In genomic region chr1:198491028-198491427, GRCh38 we compare ENCODE assay signal across 20 cellular contexts. TPM values are rescaled to one million over a fixed set of nuclear protein-coding genes. Genes with fewer than 3 reads are reported as not detected.
DNase-seq lines count a peak whose midpoint lies in the region; ATAC-seq and TF ChIP-seq lines count a peak whose summit lies in the region.
"Had no signal": no experiment of that assay in that cellular context is flagged by ENCODE, and none has a peak within 500 bp of the region (broad histone marks: within the 10 kb centered on the region; RNA-seq: fewer than 3 reads in every experiment).

No MANE protein-coding gene starts in this region.

- DNase-seq in SK-N-SH (no peak), WTC11 (ENCODE audit: low spot score) (no peak), mesendoderm (peak; percentile 10), prostate gland (ENCODE audit: low spot score) (no peak), NCI-H128 (lab: John Stamatoyannopoulos, UW; ENCODE audit: unreplicated experiment) (no peak)
- DNase-seq: 8988T, C1 segment of cervical spinal cord, DMS153, HCEC 1CT, NCI-H1092, NCI-H1694, NCI-H2107, NCI-H510A, Peyer's patch, Right ventricle myocardium superior, SW 1271 had no signal

- peaks cover 4 to 33% of the 10 kb centered on the region in 2 experiments for H3K4me1 ChIP-seq in SK-N-SH (ENCODE audit: control insufficient read depth in 1 of 2, insufficient read depth in 2 of 2, low read depth in 1 of 2, low read length in 1 of 2)
- no peaks in the 10 kb centered on the region for H3K4me1 ChIP-seq in mesendoderm (ENCODE audit: control insufficient read depth, low read depth, low read length)
- H3K4me1 ChIP-seq in prostate gland (replicated peaks): no peaks in the 10 kb centered on the region
- H3K4me1 ChIP-seq: Peyer's patch had no signal

- TF ChIP-seq POLR2A in prostate gland (IDR thresholded peaks at IDR 0.05): no peak

- H2AFZ ChIP-seq in SK-N-SH (ENCODE audit: low read depth): peak overlapping the region; percentile 48; the same call in 1 of the 2 replicates

- H3K4me2 ChIP-seq in SK-N-SH (no peak overlapping the region), mesendoderm (ENCODE audit: low read length) (no peak overlapping the region)

- H3K27me3 Mint-ChIP-seq in WTC11 (ENCODE audit: low read depth): no peaks in the 10 kb centered on the region

- no peak for TF ChIP-seq RAD21 in SK-N-SH (IDR thresholded peaks at IDR 0.05; ENCODE audit: low read length)

- no peaks in the 10 kb centered on the region for H3K36me3 Mint-ChIP-seq in WTC11

- H4K20me1 ChIP-seq in SK-N-SH (ENCODE audit: insufficient read depth): no peaks in the 10 kb centered on the region

- H3K4ac ChIP-seq in mesendoderm (ENCODE audit: low read depth, low read length): no peak overlapping the region

- 93% methylated on average over 6 of the region's 6 CpGs for WGBS in SK-N-SH (ENCODE audit: low lambda C conversion rate)
- WGBS in mesendoderm (ENCODE audit: extremely low coverage, insufficient coverage, low lambda C conversion rate): no CpG with 5 or more reads among the region's 6 CpGs
- WGBS in prostate gland: 52% methylated on average over 6 of the region's 6 CpGs

- no peak overlapping the region for H2AK5ac ChIP-seq in mesendoderm (ENCODE audit: low read length)

- no peaks in the 10 kb centered on the region for H3K79me1 ChIP-seq in mesendoderm (ENCODE audit: low read length)

- TF ChIP-seq CTCF in SK-N-SH (IDR thresholded peaks at IDR 0.05) (no peak), WTC11 (IDR thresholded peaks at IDR 0.05) (no peak), prostate gland (IDR thresholded peaks at IDR 0.05) (no peak)

- H3K27ac ChIP-seq in SK-N-SH (ENCODE audit: low read depth in 2 of 2, low read length in 1 of 2): peak overlapping the region in 1 of 2 experiments; percentile 89; a peak in 1 of 4 replicates
- H3K27ac ChIP-seq in mesendoderm (ENCODE audit: low read depth, low read length): no peak overlapping the region
- H3K27ac ChIP-seq in prostate gland: no peak overlapping the region
- H3K27ac ChIP-seq: Peyer's patch had no signal

- peaks cover 13% of the 10 kb centered on the region for H3K4me1 Mint-ChIP-seq in WTC11

- H2BK15ac ChIP-seq in mesendoderm (replicated peaks; ENCODE audit: low read depth): no peak overlapping the region

- no peaks in the 10 kb centered on the region for H3K79me2 ChIP-seq in SK-N-SH (ENCODE audit: insufficient read depth)
- no peaks in the 10 kb centered on the region for H3K79me2 ChIP-seq in mesendoderm (ENCODE audit: control insufficient read depth, insufficient read depth, low read length)

- POLR2A ChIA-PET in SK-N-SH (lab: Yijun Ruan, JAX) (no interaction called here), WTC11 (lab: Charles Lee) (no interaction called here)

- H2BK120ac ChIP-seq in mesendoderm (ENCODE audit: low read depth, low read length): no peak overlapping the region

- no peak overlapping the region for H3K18ac ChIP-seq in mesendoderm (ENCODE audit: low read length)

- no peak overlapping the region for H3K23ac ChIP-seq in mesendoderm (ENCODE audit: low read length)

- TF ChIP-seq EP300 in SK-N-SH (IDR thresholded peaks at IDR 0.05; ENCODE audit: borderline replicate concordance in 1 of 2, low read depth in 1 of 2, low read length in 1 of 2): no peak

- H4K8ac ChIP-seq in mesendoderm (ENCODE audit: low read depth, low read length): no peak overlapping the region

- H3K36me3 ChIP-seq in SK-N-SH (replicated peaks in 1 of 2; ENCODE audit: control insufficient read depth in 1 of 2, insufficient read depth in 2 of 2, low read length in 1 of 2) (no peaks in the 10 kb centered on the region), mesendoderm (ENCODE audit: control insufficient read depth, insufficient read depth, low read length) (no peaks in the 10 kb centered on the region), prostate gland (no peaks in the 10 kb centered on the region)
- H3K36me3 ChIP-seq: Peyer's patch had no signal

- no peaks in the 10 kb centered on the region for H3K9me3 Mint-ChIP-seq in WTC11

- H3K9me3 ChIP-seq in SK-N-SH (no peaks in the 10 kb centered on the region), prostate gland (no peaks in the 10 kb centered on the region)
- H3K9me3 ChIP-seq: Peyer's patch had no signal

- no peak for ATAC-seq in SK-N-SH treated with all-trans-retinoic acid at 6 μM for 48 hours
- ATAC-seq in WTC11: peak; percentile 69
- no peak for ATAC-seq in HG03469 (IDR thresholded peaks at IDR 0.05; ENCODE audit: unreplicated experiment)
- no peak for ATAC-seq in GM21529 (IDR thresholded peaks at IDR 0.05; ENCODE audit: unreplicated experiment)

- H3K4me3 ChIP-seq in SK-N-SH (ENCODE audit: low read depth in 2 of 2, low read length in 1 of 2) (no peak overlapping the region), mesendoderm (ENCODE audit: low read length) (no peak overlapping the region), prostate gland (no peak overlapping the region)
- H3K4me3 ChIP-seq: Peyer's patch had no signal

- no peak overlapping the region for H3K27ac Mint-ChIP-seq in WTC11

- H2BK5ac ChIP-seq in mesendoderm (ENCODE audit: low read length): no peak overlapping the region

- CTCF ChIA-PET in SK-N-SH (lab: Yijun Ruan, JAX) (interaction anchor here (1.3 kb wide), 1 partner anchor 9 kb away, joined by 3 read pairs; no protein-coding TSS in a partner anchor), WTC11 (lab: Charles Lee) (no interaction called here)

- H3K9ac ChIP-seq in SK-N-SH (no peak overlapping the region), mesendoderm (ENCODE audit: low read length) (no peak overlapping the region)

- no peak overlapping the region for H3K56ac ChIP-seq in mesendoderm (ENCODE audit: low read length)

- H3F3A ChIP-seq in SK-N-SH (replicated peaks; ENCODE audit: insufficient read depth): peaks cover 21% of the 10 kb centered on the region

- no peak overlapping the region for H4K5ac ChIP-seq in mesendoderm (ENCODE audit: low read length)

- no peak overlapping the region for H3K4me3 Mint-ChIP-seq in WTC11

- intact Hi-C loops in prostate gland (cut with DNase I): no loop called here

- H3K27me3 ChIP-seq in SK-N-SH (ENCODE audit: insufficient read depth): no peaks in the 10 kb centered on the region
- H3K27me3 ChIP-seq in mesendoderm (ENCODE audit: insufficient read depth, low read length, poor library complexity): no peaks in the 10 kb centered on the region
- no peaks in the 10 kb centered on the region for H3K27me3 ChIP-seq in prostate gland (replicated peaks; ENCODE audit: insufficient read depth)
- H3K27me3 ChIP-seq: Peyer's patch had no signal

- no peaks in the 10 kb centered on the region for H3K9me2 ChIP-seq in SK-N-SH

TF ChIP-seq in SK-N-SH, 30 proteins besides CTCF, POLR2A, EP300 and RAD21 (continues in another document):
- TF ChIP-seq, protein P1, sequence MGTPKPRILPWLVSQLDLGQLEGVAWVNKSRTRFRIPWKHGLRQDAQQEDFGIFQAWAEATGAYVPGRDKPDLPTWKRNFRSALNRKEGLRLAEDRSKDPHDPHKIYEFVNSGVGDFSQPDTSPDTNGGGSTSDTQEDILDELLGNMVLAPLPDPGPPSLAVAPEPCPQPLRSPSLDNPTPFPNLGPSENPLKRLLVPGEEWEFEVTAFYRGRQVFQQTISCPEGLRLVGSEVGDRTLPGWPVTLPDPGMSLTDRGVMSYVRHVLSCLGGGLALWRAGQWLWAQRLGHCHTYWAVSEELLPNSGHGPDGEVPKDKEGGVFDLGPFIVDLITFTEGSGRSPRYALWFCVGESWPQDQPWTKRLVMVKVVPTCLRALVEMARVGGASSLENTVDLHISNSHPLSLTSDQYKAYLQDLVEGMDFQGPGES (IDR thresholded peaks at IDR 0.05; ENCODE audit: low read depth, low read length): no peak
- no peak for TF ChIP-seq NRF1 (IDR thresholded peaks at IDR 0.05; ENCODE audit: low read depth, low read length)
- TF ChIP-seq RCOR1 (IDR thresholded peaks at IDR 0.05; ENCODE audit: low read length): no peak
- TF ChIP-seq CHD2 (IDR thresholded peaks at IDR 0.05; ENCODE audit: low read length, partially characterized antibody): no peak

TF ChIP-seq in SK-N-SH treated with all-trans-retinoic acid at 6 μM for 48 hours, 23 proteins besides CTCF, POLR2A, EP300 and RAD21 (continues in another document):
- TF ChIP-seq PPARA (CRISPR knock-in tag; IDR thresholded peaks at IDR 0.05; ENCODE audit: borderline replicate concordance): no peak
- no peak for TF ChIP-seq ZFP30 (CRISPR knock-in tag; IDR thresholded peaks at IDR 0.05)
- TF ChIP-seq ZC3H10 (CRISPR knock-in tag; IDR thresholded peaks at IDR 0.05): no peak
- TF ChIP-seq TOX (CRISPR knock-in tag; IDR thresholded peaks at IDR 0.05; ENCODE audit: borderline replicate concordance): no peak
- no peak for TF ChIP-seq ESRRG (CRISPR knock-in tag; IDR thresholded peaks at IDR 0.05)
- TF ChIP-seq OSR1 (CRISPR knock-in tag; IDR thresholded peaks at IDR 0.05): no peak
- TF ChIP-seq CSDC2 (CRISPR knock-in tag; IDR thresholded peaks at IDR 0.05): no peak
- TF ChIP-seq GLIS3 (CRISPR knock-in tag; IDR thresholded peaks at IDR 0.05): no peak
- no peak for TF ChIP-seq SNAI2 (CRISPR knock-in tag; IDR thresholded peaks at IDR 0.05)
- TF ChIP-seq BACH2 (CRISPR knock-in tag; IDR thresholded peaks at IDR 0.05; ENCODE audit: borderline replicate concordance): no peak
- no peak for TF ChIP-seq ZFP3 (CRISPR knock-in tag; IDR thresholded peaks at IDR 0.05)

TF ChIP-seq in WTC11, 78 proteins besides CTCF, POLR2A, EP300 and RAD21 (continues in another document):
- TF ChIP-seq, protein P2, sequence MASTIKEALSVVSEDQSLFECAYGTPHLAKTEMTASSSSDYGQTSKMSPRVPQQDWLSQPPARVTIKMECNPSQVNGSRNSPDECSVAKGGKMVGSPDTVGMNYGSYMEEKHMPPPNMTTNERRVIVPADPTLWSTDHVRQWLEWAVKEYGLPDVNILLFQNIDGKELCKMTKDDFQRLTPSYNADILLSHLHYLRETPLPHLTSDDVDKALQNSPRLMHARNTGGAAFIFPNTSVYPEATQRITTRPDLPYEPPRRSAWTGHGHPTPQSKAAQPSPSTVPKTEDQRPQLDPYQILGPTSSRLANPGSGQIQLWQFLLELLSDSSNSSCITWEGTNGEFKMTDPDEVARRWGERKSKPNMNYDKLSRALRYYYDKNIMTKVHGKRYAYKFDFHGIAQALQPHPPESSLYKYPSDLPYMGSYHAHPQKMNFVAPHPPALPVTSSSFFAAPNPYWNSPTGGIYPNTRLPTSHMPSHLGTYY (CRISPR knock-in tag; IDR thresholded peaks at IDR 0.05): no peak
- TF ChIP-seq MXD4 (CRISPR knock-in tag; IDR thresholded peaks at IDR 0.05; ENCODE audit: borderline replicate concordance): no peak
- TF ChIP-seq PRRX2 (CRISPR knock-in tag; IDR thresholded peaks at IDR 0.05): no peak
- no peak for TF ChIP-seq NR1H2 (CRISPR knock-in tag; IDR thresholded peaks at IDR 0.05)
- no peak for TF ChIP-seq ZNF671 (CRISPR knock-in tag; IDR thresholded peaks at IDR 0.05)
- no peak for TF ChIP-seq TCF7 (CRISPR knock-in tag; IDR thresholded peaks at IDR 0.05; ENCODE audit: low read depth)
- no peak for TF ChIP-seq GABPB1 (CRISPR knock-in tag; IDR thresholded peaks at IDR 0.05)

RNA-seq across cellular contexts. Expression of gene ATP6V1G3, which starts 49.5 kb away (rescaled TPM):
- not detected in 2 replicates for polyA plus RNA-seq in SK-N-SH (2012; rRNA removed)
- polyA plus RNA-seq in SK-N-SH (2012; cell fraction: cytosol; rRNA removed): 0.20 and 0.31 TPM in 2 replicates
- not detected in 2 replicates for polyA plus RNA-seq in SK-N-SH (2012; cell fraction: nucleus; rRNA removed)
- total RNA-seq in WTC11 (2021) (not detected in 3 replicates), prostate gland (not detected)
- polyA plus RNA-seq in mesendoderm (2013, experiment 1 of 2): not detected
- polyA plus RNA-seq in mesendoderm (2013, experiment 2 of 2): not detected
- total RNA-seq: HT-29, Peyer's patch, Right ventricle myocardium superior had no signal
